Comparison of ENCODE assay signal across 26 cellular contexts in the genomic region with DNA sequence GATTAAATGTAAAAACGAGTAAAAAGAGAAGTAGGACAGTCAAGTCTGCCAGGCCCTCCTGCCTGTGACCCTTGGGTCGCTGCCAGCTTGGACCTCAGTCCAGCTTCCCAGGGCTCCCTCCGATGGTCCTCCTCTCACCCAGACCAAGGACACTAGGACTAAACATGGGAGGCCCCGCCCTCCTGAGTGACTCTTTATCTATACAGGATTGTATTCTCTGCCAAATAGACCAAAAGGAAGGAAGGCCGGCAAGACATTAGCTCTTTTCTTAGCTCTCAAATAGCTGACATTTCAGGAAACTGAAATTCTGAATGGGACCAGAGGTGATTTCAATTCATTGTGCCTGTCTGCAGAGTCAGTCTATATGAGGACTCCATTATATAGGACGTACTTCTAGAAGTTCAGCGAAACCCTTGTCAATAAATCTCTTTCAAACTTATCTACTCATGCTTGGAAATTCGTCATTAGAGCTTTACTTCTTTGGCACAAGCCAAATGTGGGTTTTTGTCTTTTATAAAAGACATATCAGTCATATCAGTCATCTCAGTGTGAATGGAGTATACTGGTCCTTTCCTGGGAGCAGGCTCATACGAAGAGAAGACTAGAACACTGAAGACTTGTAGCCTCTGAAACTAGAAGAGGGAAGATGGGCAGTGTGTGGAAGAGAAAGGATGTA. TPM values are rescaled to one million over a fixed set of nuclear protein-coding genes. Genes with fewer than 3 reads are reported as not detected.
DNase-seq lines count a peak whose midpoint lies in the region; ATAC-seq and TF ChIP-seq lines count a peak whose summit lies in the region.
"Had no signal": no experiment of that assay in that cellular context is flagged by ENCODE, and none has a peak within 500 bp of the region (broad histone marks: within the 10 kb centered on the region; RNA-seq: fewer than 3 reads in every experiment).

No MANE protein-coding gene starts in this region.

- H3K18ac ChIP-seq in mesendoderm (ENCODE audit: low read length), result no peak overlapping the region

- no peaks in the 10 kb centered on the region for H3K9me3 Mint-ChIP-seq in endodermal cell
- H3K9me3 Mint-ChIP-seq: activated T-cell treated with anti-CD3 and anti-CD28 coated beads, Interleukin-2, amount 50 U/mL, for 24 hours; memory B cell; stimulated activated naive CD8-positive, alpha-beta T cell treated with anti-CD3 and anti-CD28 coated beads, Interleukin-15, Interleukin-2, amounts not matched to agents 100 ng/mL and 50 ng/mL, for 24 hours had no signal

- ATAC-seq in left lobe of liver (peak; percentile 89), HG03460 (IDR thresholded peaks at IDR 0.05; ENCODE audit: unreplicated experiment) (no peak)

- no peak overlapping the region for H3K27ac ChIP-seq in endodermal cell (ENCODE audit: low read depth, low read length)
- peak overlapping the region in 5 of 8 donors; percentile 4 to 48 (median 43) for H3K27ac ChIP-seq in spleen
- no peak overlapping the region for H3K27ac ChIP-seq in mesendoderm (ENCODE audit: low read depth, low read length)
- H3K27ac ChIP-seq: breast epithelium, C4-2B, tibial artery had no signal

- H3K4me3 ChIP-seq in endodermal cell (ENCODE audit: low read length) (no peak overlapping the region), spleen (no peak overlapping the region), mesendoderm (ENCODE audit: low read length) (no peak overlapping the region)
- H3K4me3 ChIP-seq: breast epithelium, tibial artery had no signal

- peaks cover 19% of the 10 kb centered on the region for H3K4me1 Mint-ChIP-seq in endodermal cell

- no peaks in the 10 kb centered on the region for H3K79me2 ChIP-seq in mesendoderm (ENCODE audit: control insufficient read depth, insufficient read depth, low read length)

- intact Hi-C loops in spleen (cut with DNase I; ENCODE audit: low total_unique reads), result no loop called here

- no peak overlapping the region for H3K4ac ChIP-seq in mesendoderm (ENCODE audit: low read depth, low read length)

- H3K79me1 ChIP-seq in mesendoderm (ENCODE audit: low read length), result no peaks in the 10 kb centered on the region

- no peak overlapping the region for H3K27ac Mint-ChIP-seq in endodermal cell
- H3K27ac Mint-ChIP-seq: activated T-cell treated with anti-CD3 and anti-CD28 coated beads, Interleukin-2, amount 50 U/mL, for 24 hours; H9; memory B cell; stimulated activated naive CD8-positive, alpha-beta T cell treated with anti-CD3 and anti-CD28 coated beads, Interleukin-15, Interleukin-2, amounts not matched to agents 100 ng/mL and 50 ng/mL, for 24 hours had no signal

- no peak overlapping the region for H3K23ac ChIP-seq in mesendoderm (ENCODE audit: low read length)

- no peak overlapping the region for H2AK5ac ChIP-seq in mesendoderm (ENCODE audit: low read length)

- no peaks in the 10 kb centered on the region for H3K36me3 Mint-ChIP-seq in endodermal cell (ENCODE audit: low read depth)
- H3K36me3 Mint-ChIP-seq: memory B cell, naive B cell had no signal

- H3K9ac ChIP-seq in endodermal cell (ENCODE audit: extremely low read depth, low read length, poor library complexity, severe bottlenecking) (no peak overlapping the region), mesendoderm (ENCODE audit: low read length) (no peak overlapping the region)

- no peak overlapping the region for H4K5ac ChIP-seq in mesendoderm (ENCODE audit: low read length)

- H2BK5ac ChIP-seq in mesendoderm (ENCODE audit: low read length), result no peak overlapping the region

- H3K4me3 Mint-ChIP-seq in endodermal cell, result no peak overlapping the region
- H3K4me3 Mint-ChIP-seq: activated T-cell treated with anti-CD3 and anti-CD28 coated beads, Interleukin-2, amount 50 U/mL, for 24 hours; H9; memory B cell; naive B cell; stimulated activated naive CD8-positive, alpha-beta T cell treated with anti-CD3 and anti-CD28 coated beads, Interleukin-15, Interleukin-2, amounts not matched to agents 100 ng/mL and 50 ng/mL, for 24 hours had no signal

- H2BK120ac ChIP-seq in mesendoderm (ENCODE audit: low read depth, low read length), result no peak overlapping the region

- WGBS in endodermal cell (ENCODE audit: insufficient coverage in 1 of 2, insufficient read length in 1 of 2), 2 experiments, result 92 to 95% methylated on average over 7 to 9 of the region's 9 CpGs
- 36 to 54% (median 48%) methylated on average over 9 of the region's 9 CpGs for WGBS in spleen, 5 donors
- no CpG with 5 or more reads among the region's 9 CpGs for WGBS in mesendoderm (ENCODE audit: extremely low coverage, insufficient coverage, low lambda C conversion rate)

- DNase-seq in SK-MEL-5 (ENCODE audit: low read depth, low spot score), result peak; percentile 46
- DNase-seq in endodermal cell, result peak; percentile 31
- peak; percentile 78 for DNase-seq in left lobe of liver (ENCODE audit: low spot score)
- no peak for DNase-seq in spleen
- no peak for DNase-seq in mesendoderm
- DNase-seq in dedifferentiated amniotic fluid mesenchymal stem cell (ENCODE audit: extremely low spot score), result no peak
- DNase-seq in glomerular visceral epithelial cell (ENCODE audit: extremely low spot score), result no peak
- DNase-seq: activated CD4-positive, alpha-beta T cell treated with anti-CD3 and anti-CD28 coated beads for 1 hour; activated naive CD4-positive, alpha-beta T cell treated with Interleukin-2 at 50 U/mL for 16 hours; activated T-cell treated with anti-CD3 and anti-CD28 coated beads, Interleukin-2, amount 50 U/mL, for 24 hours; cortex of kidney; H9; Karpas-422; MV-4-11; naive B cell; NCI-H1694 treated with DMSO at 0.1 percent for 48 hours; NCI-H2227 treated with DMSO at 0.1 percent for 48 hours; stimulated activated CD4-positive, alpha-beta T cell treated with anti-CD3 and anti-CD28 coated beads, Interleukin-15, amount 100 ng/mL, for 24 hours; tibial artery had no signal

- H4K8ac ChIP-seq in mesendoderm (ENCODE audit: low read depth, low read length), result no peak overlapping the region

- H3K9me3 ChIP-seq in endodermal cell (ENCODE audit: control insufficient read depth, low read length) (peaks cover 10% of the 10 kb centered on the region), spleen (peaks cover 0 to 13% (median 7%) of the 10 kb centered on the region in 8 donors)
- H3K9me3 ChIP-seq: breast epithelium, tibial artery had no signal

- no peaks in the 10 kb centered on the region for H3K27me3 ChIP-seq in endodermal cell (ENCODE audit: control insufficient read depth, insufficient read depth, low read length, poor library complexity, severe bottlenecking)
- H3K27me3 ChIP-seq in spleen (replicated peaks in 1 of 7), result no peaks in the 10 kb centered on the region
- H3K27me3 ChIP-seq in mesendoderm (ENCODE audit: insufficient read depth, low read length, poor library complexity), result no peaks in the 10 kb centered on the region
- H3K27me3 ChIP-seq: breast epithelium, tibial artery had no signal

- no peak for TF ChIP-seq CTCF in endodermal cell (conservative IDR thresholded peaks at IDR 0.05)
- TF ChIP-seq CTCF in spleen (IDR thresholded peaks at IDR 0.05 in 8 of 11, conservative IDR thresholded peaks at IDR 0.05 in 3 of 11), result no peak

- no peak overlapping the region for H2BK15ac ChIP-seq in mesendoderm (replicated peaks; ENCODE audit: low read depth)

- H3K4me1 ChIP-seq in endodermal cell (ENCODE audit: control insufficient read depth, insufficient read depth, low read length), result peaks cover 6% of the 10 kb centered on the region
- peaks cover 0 to 35% (median 28%) of the 10 kb centered on the region in 6 donors for H3K4me1 ChIP-seq in spleen
- peaks cover 15% of the 10 kb centered on the region for H3K4me1 ChIP-seq in mesendoderm (ENCODE audit: control insufficient read depth, low read depth, low read length)
- H3K4me1 ChIP-seq: breast epithelium had no signal

- no peak overlapping the region for H3K4me2 ChIP-seq in mesendoderm (ENCODE audit: low read length)

- H3K36me3 ChIP-seq in endodermal cell (ENCODE audit: control insufficient read depth, insufficient read depth, low read length) (no peaks in the 10 kb centered on the region), spleen (no peaks in the 10 kb centered on the region), mesendoderm (ENCODE audit: control insufficient read depth, insufficient read depth, low read length) (no peaks in the 10 kb centered on the region)
- H3K36me3 ChIP-seq: breast epithelium, tibial artery had no signal

- no peak overlapping the region for H3K56ac ChIP-seq in mesendoderm (ENCODE audit: low read length)

- in situ Hi-C loops in SK-MEL-5 (cut with HindIII; ENCODE audit: low pct_unique_long_range_greater_than_20kb, low sequenced_read_pairs), result no loop called here

- peaks cover 5% of the 10 kb centered on the region for H3K27me3 Mint-ChIP-seq in endodermal cell (ENCODE audit: insufficient read depth)
- H3K27me3 Mint-ChIP-seq: activated T-cell treated with anti-CD3 and anti-CD28 coated beads, Interleukin-2, amount 50 U/mL, for 24 hours; memory B cell; naive B cell; stimulated activated naive CD8-positive, alpha-beta T cell treated with anti-CD3 and anti-CD28 coated beads, Interleukin-15, Interleukin-2, amounts not matched to agents 100 ng/mL and 50 ng/mL, for 24 hours had no signal

- TF ChIP-seq POLR2A in spleen (IDR thresholded peaks at IDR 0.05), result no peak

RNA-seq across cellular contexts. Expression of a gene that starts 28.5 kb away (rescaled TPM):
- 1.2 and 2.5 TPM in 2 replicates for total RNA-seq in SK-MEL-5 (2014; rRNA removed; shearing (Covaris generic))
- polyA plus RNA-seq in SK-MEL-5 (2015; cell fraction: cytosol; rRNA removed), result 0.86 and 1.5 TPM in 2 replicates
- 1.2 and 2.1 TPM in 2 replicates for polyA plus RNA-seq in SK-MEL-5 (2015; cell fraction: nucleus; rRNA removed)
- total RNA-seq in endodermal cell (1 to 10 TPM; 4.1 to 4.7 TPM), left lobe of liver (4.1 TPM), spleen (10 to 100 TPM; 15.8 to 31.1 (median 25.2) TPM)
- 4.2 TPM for polyA plus RNA-seq in endodermal cell (2013, experiment 1 of 2)
- 4.4 TPM for polyA plus RNA-seq in endodermal cell (2013, experiment 2 of 2)
- polyA plus RNA-seq in spleen, result 10 to 100 TPM in 2 of 3 donors, 1 to 10 TPM in 1; 8.3 to 14.8 (median 14.2) TPM
- polyA plus RNA-seq in mesendoderm (2013, experiment 1 of 2), result 1.1 TPM
- 1.3 TPM for polyA plus RNA-seq in mesendoderm (2013, experiment 2 of 2)

RNA-seq across cellular contexts. Expression of a gene that starts 39.2 kb away (rescaled TPM):
- not detected in 2 replicates for total RNA-seq in SK-MEL-5 (2014; rRNA removed; shearing (Covaris generic))
- polyA plus RNA-seq in SK-MEL-5 (2015; cell fraction: cytosol; rRNA removed), result 0.06 TPM in 1 of 2 replicates, not detected in the other
- not detected in 2 replicates for polyA plus RNA-seq in SK-MEL-5 (2015; cell fraction: nucleus; rRNA removed)
- total RNA-seq in endodermal cell (under 1 TPM in 1 of 2 donors, not detected in 1; 0.40 TPM), left lobe of liver (184 TPM), spleen (1 to 10 TPM in 6 of 7 donors, under 1 TPM in 1; 0.92 to 3.9 (median 2.0) TPM)
- 0.14 TPM for polyA plus RNA-seq in endodermal cell (2013, experiment 1 of 2)
- 0.33 TPM for polyA plus RNA-seq in endodermal cell (2013, experiment 2 of 2)
- polyA plus RNA-seq in spleen, result 1 to 10 TPM in 1 of 3 donors, under 1 TPM in 2; 0.38 to 1.5 (median 0.47) TPM
- 0.01 TPM for polyA plus RNA-seq in mesendoderm (2013, experiment 1 of 2)
- not detected for polyA plus RNA-seq in mesendoderm (2013, experiment 2 of 2)
- total RNA-seq: fibroblast of lung, H9 had no signal
- polyA plus RNA-seq: keratinocyte had no signal

Comparison
In these comparisons a context has a peak if more than half of its experiments do, and no peak if none do; other contexts are left out.
1. DNase-seq: peak in SK-MEL-5 (single experiment), endodermal cell (single experiment) and left lobe of liver (single experiment); none in spleen (single experiment), mesendoderm (single experiment), dedifferentiated amniotic fluid mesenchymal stem cell (single experiment) and glomerular visceral epithelial cell (single experiment).
2. H3K27ac ChIP-seq: peak in spleen (5 of 8); none in endodermal cell (single experiment) and mesendoderm (single experiment).
3. RNA of a gene that starts 39.2 kb away (total RNA-seq): 184 TPM in left lobe of liver (single experiment); 0.92 to 3.9 TPM in spleen, 0.40 TPM in endodermal cell and not detected in SK-MEL-5; every median in the first group is over 10 times any median in the second.